ENCODE assay signal across 13 cellular contexts in the genomic region with DNA sequence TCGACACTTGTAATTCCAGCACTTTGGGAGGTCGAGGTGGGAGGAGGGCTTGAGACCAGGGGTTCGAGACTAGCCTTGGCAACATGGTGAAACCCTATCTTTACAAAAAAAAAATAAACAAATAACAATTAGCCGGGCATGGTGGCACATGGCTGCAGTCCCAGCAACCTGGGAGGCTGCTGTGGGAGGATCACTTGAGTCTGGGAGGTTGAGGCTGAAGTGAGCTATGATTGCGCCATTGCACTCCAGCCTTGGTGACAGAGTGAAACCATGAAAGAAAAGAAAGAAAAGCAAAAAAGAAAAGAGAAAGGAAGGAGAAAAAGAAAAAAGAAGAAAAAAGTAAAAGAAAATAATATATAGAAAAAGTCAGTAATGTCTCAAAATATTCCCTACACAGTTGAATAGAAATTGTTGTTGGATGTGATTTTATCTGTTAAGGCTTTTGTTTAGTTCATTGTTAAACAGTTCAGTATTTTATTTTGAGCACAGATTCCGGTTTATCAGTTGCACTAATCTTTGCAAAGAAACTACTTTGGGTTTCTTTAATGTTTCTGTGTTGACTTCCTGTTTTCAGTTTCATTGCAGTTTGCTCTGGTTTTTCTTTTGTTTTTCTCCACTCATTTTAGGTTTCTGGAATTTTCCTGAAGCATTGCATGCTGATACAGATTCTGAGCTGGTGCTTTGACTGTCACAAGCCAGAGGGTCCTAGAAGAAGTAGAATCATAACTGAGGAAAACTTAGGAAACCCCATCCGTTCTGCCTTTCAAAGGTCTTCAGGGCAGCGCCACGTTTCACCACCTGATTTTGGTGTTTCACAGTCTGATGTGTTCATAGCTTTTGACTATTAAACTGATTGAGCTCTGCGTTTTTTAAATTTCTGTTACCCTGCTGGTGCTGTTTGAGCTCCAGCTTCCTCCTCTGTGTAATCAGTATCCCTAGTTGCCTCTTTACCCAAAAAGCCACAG.
DNase-seq lines count a peak whose midpoint lies in the region; ATAC-seq lines count a peak whose summit lies in the region.
"Had no signal": no experiment of that assay in that cellular context is flagged by ENCODE, and none has a peak within 500 bp of the region (broad histone marks: within the 10 kb centered on the region; RNA-seq: fewer than 3 reads in every experiment).

No MANE protein-coding gene starts in this region.

- DNase-seq in activated T-cell treated with anti-CD3 and anti-CD28 coated beads, Interleukin-2, amount 50 U/mL, for 72 hours, result no peak
- no peak for DNase-seq in activated T-cell treated with anti-CD3 and anti-CD28 coated beads, Interleukin-2, amount 50 U/mL, for 1 hour
- no peak for DNase-seq in activated T-helper 1 cell treated with anti-CD3 and anti-CD28 coated beads, Interleukin-12 subunit alpha, Interleukin-12 subunit beta, Interleukin-2, Interleukin-4 antibody, amounts not matched to agents 30 ng/mL and 10 ng/mL and 1 ng/mL, durations not matched to agents 14 hours and 24 hours and 36 hours (ENCODE audit: low spot score)
- peak in 1 of 2 donors; percentile 24 for DNase-seq in stimulated activated naive CD8-positive, alpha-beta T cell treated with anti-CD3 and anti-CD28 coated beads, Interleukin-15, amount 100 ng/mL, for 72 hours
- DNase-seq in DMS79 (lab: John Stamatoyannopoulos, UW), result no peak
- DNase-seq: GDM1; NCI-H774; posterior cingulate gyrus; stimulated activated CD4-positive, alpha-beta T cell treated with anti-CD3 and anti-CD28 coated beads, Interleukin-4, amount 100 ng/mL, for 24 hours; testis had no signal

- ATAC-seq in activated T-cell treated with anti-CD3 and anti-CD28 coated beads, Interleukin-2, amount 50 U/mL, for 72 hours (replicated peaks in 1 of 2), result peak in 1 of 2 donors; percentile 63
- ATAC-seq in HG03039 (IDR thresholded peaks at IDR 0.05; ENCODE audit: unreplicated experiment) (peak; percentile 74), GM19328 (IDR thresholded peaks at IDR 0.05; ENCODE audit: unreplicated experiment) (no peak), HG03159 (IDR thresholded peaks at IDR 0.05; ENCODE audit: unreplicated experiment) (no peak)
- ATAC-seq in stimulated activated naive CD8-positive, alpha-beta T cell treated with anti-CD3 and anti-CD28 coated beads, Interleukin-15, amount 100 ng/mL, for 72 hours, result peak; percentile 75

- no peaks in the 10 kb centered on the region for H3K9me3 Mint-ChIP-seq in activated T-cell treated with anti-CD3 and anti-CD28 coated beads, Interleukin-2, amount 50 U/mL, for 72 hours
- no peaks in the 10 kb centered on the region for H3K9me3 Mint-ChIP-seq in activated T-helper 1 cell treated with anti-CD3 and anti-CD28 coated beads, Interleukin-12 subunit alpha, Interleukin-12 subunit beta, Interleukin-2, Interleukin-4 antibody, amounts not matched to agents 30 ng/mL and 10 ng/mL and 1 ng/mL, durations not matched to agents 14 hours and 24 hours and 36 hours
- H3K9me3 Mint-ChIP-seq in stimulated activated naive CD8-positive, alpha-beta T cell treated with anti-CD3 and anti-CD28 coated beads, Interleukin-15, amount 100 ng/mL, for 72 hours, result no peaks in the 10 kb centered on the region

- peak overlapping the region; percentile 81 for H3K27ac Mint-ChIP-seq in activated T-cell treated with anti-CD3 and anti-CD28 coated beads, Interleukin-2, amount 50 U/mL, for 72 hours
- H3K27ac Mint-ChIP-seq in activated T-helper 1 cell treated with anti-CD3 and anti-CD28 coated beads, Interleukin-12 subunit alpha, Interleukin-12 subunit beta, Interleukin-2, Interleukin-4 antibody, amounts not matched to agents 30 ng/mL and 10 ng/mL and 1 ng/mL, durations not matched to agents 14 hours and 24 hours and 36 hours, result peak overlapping the region; percentile 86
- peak overlapping the region; percentile 86 to 97 for H3K27ac Mint-ChIP-seq in stimulated activated naive CD8-positive, alpha-beta T cell treated with anti-CD3 and anti-CD28 coated beads, Interleukin-15, amount 100 ng/mL, for 72 hours

- intact Hi-C loops in activated T-helper 1 cell treated with anti-CD3 and anti-CD28 coated beads, Interleukin-12 subunit alpha, Interleukin-12 subunit beta, Interleukin-2, Interleukin-4 antibody, amounts not matched to agents 30 ng/mL and 10 ng/mL and 1 ng/mL, durations not matched to agents 14 hours and 24 hours and 36 hours (cut with micrococcal nuclease), result loop anchor here (1.0 to 2.0 kb wide), 4 partner anchors 8 to 36 kb away; no protein-coding TSS in a partner anchor

- H3K4me3 Mint-ChIP-seq in activated T-cell treated with anti-CD3 and anti-CD28 coated beads, Interleukin-2, amount 50 U/mL, for 72 hours, result peak overlapping the region in 1 of 2 donors; percentile 70
- peak overlapping the region; percentile 68 for H3K4me3 Mint-ChIP-seq in activated T-helper 1 cell treated with anti-CD3 and anti-CD28 coated beads, Interleukin-12 subunit alpha, Interleukin-12 subunit beta, Interleukin-2, Interleukin-4 antibody, amounts not matched to agents 30 ng/mL and 10 ng/mL and 1 ng/mL, durations not matched to agents 14 hours and 24 hours and 36 hours
- H3K4me3 Mint-ChIP-seq in stimulated activated naive CD8-positive, alpha-beta T cell treated with anti-CD3 and anti-CD28 coated beads, Interleukin-15, amount 100 ng/mL, for 72 hours, result peak overlapping the region; percentile 73 to 81

- no peaks in the 10 kb centered on the region for H3K4me1 Mint-ChIP-seq in activated T-cell treated with anti-CD3 and anti-CD28 coated beads, Interleukin-2, amount 50 U/mL, for 72 hours (ENCODE audit: low read depth)
- peaks cover 47% of the 10 kb centered on the region for H3K4me1 Mint-ChIP-seq in activated T-helper 1 cell treated with anti-CD3 and anti-CD28 coated beads, Interleukin-12 subunit alpha, Interleukin-12 subunit beta, Interleukin-2, Interleukin-4 antibody, amounts not matched to agents 30 ng/mL and 10 ng/mL and 1 ng/mL, durations not matched to agents 14 hours and 24 hours and 36 hours (ENCODE audit: low read depth)
- peaks cover 54% of the 10 kb centered on the region for H3K4me1 Mint-ChIP-seq in stimulated activated naive CD8-positive, alpha-beta T cell treated with anti-CD3 and anti-CD28 coated beads, Interleukin-15, amount 100 ng/mL, for 72 hours

- H3K36me3 Mint-ChIP-seq in activated T-cell treated with anti-CD3 and anti-CD28 coated beads, Interleukin-2, amount 50 U/mL, for 72 hours (ENCODE audit: insufficient read depth in 2 of 2), result no peaks in the 10 kb centered on the region
- H3K36me3 Mint-ChIP-seq in activated T-helper 1 cell treated with anti-CD3 and anti-CD28 coated beads, Interleukin-12 subunit alpha, Interleukin-12 subunit beta, Interleukin-2, Interleukin-4 antibody, amounts not matched to agents 30 ng/mL and 10 ng/mL and 1 ng/mL, durations not matched to agents 14 hours and 24 hours and 36 hours (ENCODE audit: low read depth), result peaks cover 23% of the 10 kb centered on the region

- no peaks in the 10 kb centered on the region for H3K27me3 Mint-ChIP-seq in activated T-cell treated with anti-CD3 and anti-CD28 coated beads, Interleukin-2, amount 50 U/mL, for 72 hours (ENCODE audit: low read depth)
- no peaks in the 10 kb centered on the region for H3K27me3 Mint-ChIP-seq in activated T-helper 1 cell treated with anti-CD3 and anti-CD28 coated beads, Interleukin-12 subunit alpha, Interleukin-12 subunit beta, Interleukin-2, Interleukin-4 antibody, amounts not matched to agents 30 ng/mL and 10 ng/mL and 1 ng/mL, durations not matched to agents 14 hours and 24 hours and 36 hours (ENCODE audit: insufficient read depth)
- no peaks in the 10 kb centered on the region for H3K27me3 Mint-ChIP-seq in stimulated activated naive CD8-positive, alpha-beta T cell treated with anti-CD3 and anti-CD28 coated beads, Interleukin-15, amount 100 ng/mL, for 72 hours

Comparison
In these comparisons a context has a peak if more than half of its experiments do, and no peak if none do; other contexts are left out.
1. ATAC-seq: peak in HG03039 (single experiment) and stimulated activated naive CD8-positive, alpha-beta T cell treated with anti-CD3 and anti-CD28 coated beads, Interleukin-15, amount 100 ng/mL, for 72 hours (single experiment); none in GM19328 (single experiment) and HG03159 (single experiment).
2. Peak in every context shown above with its lines, with median percentiles within 50 percentile points of each other: H3K27ac Mint-ChIP-seq.